8 cellular contexts compared by ENCODE assay signal in genomic region chr17:50345443-50346312, GRCh38. TPM values are rescaled to one million over a fixed set of nuclear protein-coding genes. Genes with fewer than 3 reads are reported as not detected.
DNase-seq lines count a peak whose midpoint lies in the region; ATAC-seq and TF ChIP-seq lines count a peak whose summit lies in the region.

XYLT2 (plus strand) TSS chr17:50346126; CDS start chr17:50346141, 15 bp downstream.

- TF ChIP-seq EP300 in neural cell (conservative IDR thresholded peaks at IDR 0.05; ENCODE audit: poor library complexity, severe bottlenecking): no peak

- H3K36me3 ChIP-seq in RWPE2 (ENCODE audit: low read depth) (peaks cover 5% of the 10 kb centered on the region; the same call in 1 of the 2 replicates), neural cell (ENCODE audit: insufficient read depth, low read length) (no peaks in the 10 kb centered on the region)

- H3K27me3 ChIP-seq in RWPE2 (ENCODE audit: insufficient read depth, poor library complexity, severe bottlenecking) (no peaks in the 10 kb centered on the region), neural cell (ENCODE audit: insufficient read depth, low read depth, low read length) (no peaks in the 10 kb centered on the region)

- DNase-seq in DMS79 (lab: John Stamatoyannopoulos, UW): peak; percentile 31
- peak; percentile 83 for DNase-seq in LHCN-M2 (ENCODE audit: low read depth)
- peak; percentile 80 for DNase-seq in RWPE2 (ENCODE audit: low spot score)
- peak; percentile 91 for DNase-seq in activated T-helper 9 cell treated with anti-CD3 and anti-CD28 coated beads, Interleukin-2, amount 50 U/mL, for 16 hours (ENCODE audit: low read depth)
- DNase-seq in fibroblast of the conjunctiva (ENCODE audit: low read depth): peak; percentile 40
- peak; percentile 86 to 89 for DNase-seq in stimulated activated naive CD8-positive, alpha-beta T cell treated with anti-CD3 and anti-CD28 coated beads, Interleukin-15, amount 100 ng/mL, for 72 hours

- H3K9me3 ChIP-seq in RWPE2 (ENCODE audit: severe bottlenecking) (no peaks in the 10 kb centered on the region), neural cell (ENCODE audit: low read length) (no peaks in the 10 kb centered on the region)

- peaks cover 21% of the 10 kb centered on the region for H3K4me1 ChIP-seq in RWPE2 (ENCODE audit: insufficient read depth, poor library complexity, severe bottlenecking)

- peak within 1 kb of the TSS; percentile 84 for H3K4me3 ChIP-seq in RWPE2 (ENCODE audit: severe bottlenecking)
- H3K4me3 ChIP-seq in neural cell (ENCODE audit: low read length): peak within 1 kb of the TSS; percentile 89

- H3K4me1 Mint-ChIP-seq in stimulated activated naive CD8-positive, alpha-beta T cell treated with anti-CD3 and anti-CD28 coated beads, Interleukin-15, amount 100 ng/mL, for 72 hours: peaks cover 49% of the 10 kb centered on the region

- no peak for TF ChIP-seq RAD21 in neural cell (conservative IDR thresholded peaks at IDR 0.05)

- H3K27ac ChIP-seq in RWPE2 (ENCODE audit: poor library complexity, severe bottlenecking) (peak within 1 kb of the TSS; percentile 60), neural cell (ENCODE audit: low read length) (no peak within 1 kb of the TSS)

- no peaks in the 10 kb centered on the region for H3K9me2 ChIP-seq in neural cell (ENCODE audit: insufficient read depth, low read length)

- no peaks in the 10 kb centered on the region for H3K79me2 ChIP-seq in neural cell (replicated peaks; ENCODE audit: insufficient read depth, low read length)

- H3K4me2 ChIP-seq in neural cell (ENCODE audit: low read length): peak within 1 kb of the TSS; percentile 70

- no peaks in the 10 kb centered on the region for H3K27me3 Mint-ChIP-seq in stimulated activated naive CD8-positive, alpha-beta T cell treated with anti-CD3 and anti-CD28 coated beads, Interleukin-15, amount 100 ng/mL, for 72 hours

- H3K9me3 Mint-ChIP-seq in stimulated activated naive CD8-positive, alpha-beta T cell treated with anti-CD3 and anti-CD28 coated beads, Interleukin-15, amount 100 ng/mL, for 72 hours: no peaks in the 10 kb centered on the region

- ATAC-seq in GM21737 (IDR thresholded peaks at IDR 0.05; ENCODE audit: unreplicated experiment): peak; percentile 74
- peak; percentile 68 for ATAC-seq in RWPE2 (ENCODE audit: low read depth)
- peak; percentile 90 for ATAC-seq in stimulated activated naive CD8-positive, alpha-beta T cell treated with anti-CD3 and anti-CD28 coated beads, Interleukin-15, amount 100 ng/mL, for 72 hours

- H3K27ac Mint-ChIP-seq in stimulated activated naive CD8-positive, alpha-beta T cell treated with anti-CD3 and anti-CD28 coated beads, Interleukin-15, amount 100 ng/mL, for 72 hours: peak within 1 kb of the TSS; percentile 98 to 99

- H3F3A ChIP-seq in neural cell (ENCODE audit: insufficient read depth, low read length, poor library complexity, severe bottlenecking): no peaks in the 10 kb centered on the region

- H4K20me1 ChIP-seq in neural cell (ENCODE audit: insufficient read depth): no peaks in the 10 kb centered on the region

- peak within 1 kb of the TSS; percentile 71 for H3K9ac ChIP-seq in neural cell (ENCODE audit: low read length)

- H2AFZ ChIP-seq in neural cell (ENCODE audit: low read depth, low read length): peak within 1 kb of the TSS; percentile 42

- TF ChIP-seq CTCF in RWPE2 (IDR thresholded peaks at IDR 0.05; ENCODE audit: poor library complexity, severe bottlenecking) (no peak), neural cell (IDR thresholded peaks at IDR 0.05; ENCODE audit: poor library complexity, severe bottlenecking) (peak; percentile 27)

- H3K4me3 Mint-ChIP-seq in stimulated activated naive CD8-positive, alpha-beta T cell treated with anti-CD3 and anti-CD28 coated beads, Interleukin-15, amount 100 ng/mL, for 72 hours: peak within 1 kb of the TSS; percentile 92 to 97

TF ChIP-seq in neural cell, 6 proteins besides CTCF, POLR2A, EP300 and RAD21:
- TF ChIP-seq POLR2AphosphoS5 (IDR thresholded peaks at IDR 0.05) (peak; percentile 80), TAF1 (IDR thresholded peaks at IDR 0.05; ENCODE audit: low read depth) (no peak), EZH2 (IDR thresholded peaks at IDR 0.05; ENCODE audit: borderline replicate concordance, insufficient read depth, low read length, poor library complexity, severe bottlenecking) (no peak), MXI1 (conservative IDR thresholded peaks at IDR 0.05; ENCODE audit: poor library complexity, severe bottlenecking) (peak; percentile 82)
- TF ChIP-seq, protein P1, sequence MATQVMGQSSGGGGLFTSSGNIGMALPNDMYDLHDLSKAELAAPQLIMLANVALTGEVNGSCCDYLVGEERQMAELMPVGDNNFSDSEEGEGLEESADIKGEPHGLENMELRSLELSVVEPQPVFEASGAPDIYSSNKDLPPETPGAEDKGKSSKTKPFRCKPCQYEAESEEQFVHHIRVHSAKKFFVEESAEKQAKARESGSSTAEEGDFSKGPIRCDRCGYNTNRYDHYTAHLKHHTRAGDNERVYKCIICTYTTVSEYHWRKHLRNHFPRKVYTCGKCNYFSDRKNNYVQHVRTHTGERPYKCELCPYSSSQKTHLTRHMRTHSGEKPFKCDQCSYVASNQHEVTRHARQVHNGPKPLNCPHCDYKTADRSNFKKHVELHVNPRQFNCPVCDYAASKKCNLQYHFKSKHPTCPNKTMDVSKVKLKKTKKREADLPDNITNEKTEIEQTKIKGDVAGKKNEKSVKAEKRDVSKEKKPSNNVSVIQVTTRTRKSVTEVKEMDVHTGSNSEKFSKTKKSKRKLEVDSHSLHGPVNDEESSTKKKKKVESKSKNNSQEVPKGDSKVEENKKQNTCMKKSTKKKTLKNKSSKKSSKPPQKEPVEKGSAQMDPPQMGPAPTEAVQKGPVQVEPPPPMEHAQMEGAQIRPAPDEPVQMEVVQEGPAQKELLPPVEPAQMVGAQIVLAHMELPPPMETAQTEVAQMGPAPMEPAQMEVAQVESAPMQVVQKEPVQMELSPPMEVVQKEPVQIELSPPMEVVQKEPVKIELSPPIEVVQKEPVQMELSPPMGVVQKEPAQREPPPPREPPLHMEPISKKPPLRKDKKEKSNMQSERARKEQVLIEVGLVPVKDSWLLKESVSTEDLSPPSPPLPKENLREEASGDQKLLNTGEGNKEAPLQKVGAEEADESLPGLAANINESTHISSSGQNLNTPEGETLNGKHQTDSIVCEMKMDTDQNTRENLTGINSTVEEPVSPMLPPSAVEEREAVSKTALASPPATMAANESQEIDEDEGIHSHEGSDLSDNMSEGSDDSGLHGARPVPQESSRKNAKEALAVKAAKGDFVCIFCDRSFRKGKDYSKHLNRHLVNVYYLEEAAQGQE (IDR thresholded peaks at IDR 0.05; ENCODE audit: borderline replicate concordance): peak; percentile 55

RNA-seq across cellular contexts. Expression of gene XYLT2, which starts in this region (rescaled TPM):
- total RNA-seq in LHCN-M2 (2014; rRNA removed): 41.4 and 48.9 TPM in 2 replicates
- polyA plus RNA-seq in LHCN-M2 (2012): 24.5 TPM
- polyA plus RNA-seq in neural cell: 6.9 and 9.5 TPM in 2 replicates
- polyA minus RNA-seq in neural cell: 13.6 and 15.2 TPM in 2 replicates

Comparison
In these comparisons a context has a peak if more than half of its experiments do, and no peak if none do; other contexts are left out.
1. DNase-seq: peak in every context shown above with its lines; median percentile 91 in activated T-helper 9 cell treated with anti-CD3 and anti-CD28 coated beads, Interleukin-2, amount 50 U/mL, for 16 hours; 88 in stimulated activated naive CD8-positive, alpha-beta T cell treated with anti-CD3 and anti-CD28 coated beads, Interleukin-15, amount 100 ng/mL, for 72 hours; 83 in LHCN-M2; 80 in RWPE2; 40 in fibroblast of the conjunctiva; 31 in DMS79.